Comparison of ENCODE assay signal across 18 cellular contexts in genomic region chr2:170571612-170572011, GRCh38.
DNase-seq lines count a peak whose midpoint lies in the region; ATAC-seq, FAIRE-seq and TF ChIP-seq lines count a peak whose summit lies in the region.
"Had no signal": no experiment of that assay in that cellular context is flagged by ENCODE, and none has a peak within 500 bp of the region (broad histone marks: within the 10 kb centered on the region; RNA-seq: fewer than 3 reads in every experiment).

No MANE protein-coding gene starts in this region.

- no peak for FAIRE-seq in K562 (lab: Jason Lieb, UNC)
- FAIRE-seq: G401.6, GM12891, GM19239 had no signal

- TF ChIP-seq CTCF in K562 (IDR thresholded peaks at IDR 0.05 in 2 of 3, conservative IDR thresholded peaks at IDR 0.05 in 1 of 3; ENCODE audit: insufficient read depth in 2 of 3, low read depth in 1 of 3, low read length in 3 of 3) (no peak), omental fat pad (IDR thresholded peaks at IDR 0.05) (no peak)

- DNase-seq in A172 (ENCODE audit: low spot score) (peak; percentile 22), HEK293T (ENCODE audit: extremely low spot score) (no peak), K562 (ENCODE audit: extremely low read depth in 1 of 4, low spot score in 3 of 4) (no peak), omental fat pad (ENCODE audit: low spot score) (no peak), ecto neural progenitor cell (ENCODE audit: low spot score) (no peak), COR-L47 (lab: John Stamatoyannopoulos, UW) (no peak)
- DNase-seq: 8988T; ACHN; Calu3; CD4-positive, CD25-positive, alpha-beta regulatory T cell; DMS 273 treated with DMSO at 0.1 percent for 48 hours; HCEC 1CT had no signal

- no peak overlapping the region for H3K27ac ChIP-seq in K562 (ENCODE audit: extremely low read depth, low read depth, low read length)
- H3K27ac ChIP-seq: BLaER1 treated with 17β-estradiol and CSF1 and Interleukin-3, amounts not matched to agents 10 nM and 100 nM; KMS-11 had no signal

- TF ChIP-seq RAD21 in K562 (CRISPR knock-in tag; conservative IDR thresholded peaks at IDR 0.05 in 1 of 2, IDR thresholded peaks at IDR 0.05 in 1 of 2), result 0 out of 4 replicates have a peak, but pooled peaks of 1 of the 2 experiments have one; percentile 0

- 0% methylated on average over 1 of the region's 1 CpG for WGBS in K562 (ENCODE audit: insufficient coverage, low coverage, missing lambda C conversion rate)

- no peaks in the 10 kb centered on the region for H3K9me1 ChIP-seq in K562 (ENCODE audit: control insufficient read depth, insufficient read depth, low read length)

- no peaks in the 10 kb centered on the region for H4K20me1 ChIP-seq in K562 (replicated peaks; ENCODE audit: control insufficient read depth, insufficient read depth, low read length)
- H4K20me1 ChIP-seq: BLaER1 treated with 17β-estradiol and CSF1 and Interleukin-3, amounts not matched to agents 10 nM and 100 nM had no signal

- POLR2A ChIA-PET in HEK293T (lab: Yijun Ruan, JAX) (no interaction called here), K562 (lab: Yijun Ruan, JAX) (interaction anchor here (0.6 kb wide), 1 partner anchor 18 kb away, joined by 3 read pairs; no protein-coding TSS in a partner anchor)

- CTCF ChIA-PET in HEK293T (lab: Yijun Ruan, JAX) (no interaction called here), K562 (lab: Yijun Ruan, JAX; ENCODE audit: low intra/inter-chr PET ratio) (no interaction called here)

- no peaks in the 10 kb centered on the region for H3K79me2 ChIP-seq in K562 (ENCODE audit: control insufficient read depth, insufficient read depth, low read length)

- H3K27me3 ChIP-seq in K562 (ENCODE audit: control insufficient read depth in 2 of 2, insufficient read depth in 2 of 2, low read length in 2 of 2), result no peaks in the 10 kb centered on the region; a peak in 2 of 5 replicates
- H3K27me3 ChIP-seq: BLaER1 treated with 17β-estradiol and CSF1 and Interleukin-3, amounts not matched to agents 10 nM and 100 nM had no signal

- TF ChIP-seq POLR2A in K562 (conservative IDR thresholded peaks at IDR 0.05), result no peak

- no peaks in the 10 kb centered on the region for H3K4me1 ChIP-seq in K562 (replicated peaks in 1 of 2; ENCODE audit: control insufficient read depth in 2 of 2, insufficient read depth in 2 of 2, low read length in 2 of 2)
- H3K4me1 ChIP-seq: BLaER1 treated with 17β-estradiol and CSF1 and Interleukin-3, amounts not matched to agents 10 nM and 100 nM had no signal

- no peaks in the 10 kb centered on the region for H3K36me3 ChIP-seq in K562 (ENCODE audit: control insufficient read depth, insufficient read depth, low read length)
- H3K36me3 ChIP-seq: BLaER1 treated with 17β-estradiol and CSF1 and Interleukin-3, amounts not matched to agents 10 nM and 100 nM had no signal

- TF ChIP-seq EP300 in K562 (IDR thresholded peaks at IDR 0.05; ENCODE audit: low read length), result no peak

- in situ Hi-C loops in K562 (cut with MboI), result no loop called here

- H3K9ac ChIP-seq in K562 (ENCODE audit: insufficient read depth in 1 of 2, low read depth in 2 of 2, low read length in 2 of 2), result no peak overlapping the region
- H3K9ac ChIP-seq: BLaER1 treated with 17β-estradiol and CSF1 and Interleukin-3, amounts not matched to agents 10 nM and 100 nM; KMS-11 had no signal

- BruUV-seq in K562 (replicated peaks; lab: Mats Ljungman, UMichigan), result no TSS peak

- ATAC-seq in K562, result no peak
- peak; percentile 71 for ATAC-seq in omental fat pad (ENCODE audit: low FRiP score)
- no peak for ATAC-seq in GM19463 (IDR thresholded peaks at IDR 0.05; ENCODE audit: unreplicated experiment)

- intact Hi-C loops in K562 (cut with micrococcal nuclease), result no loop called here

- H3K9me3 ChIP-seq in K562 (replicated peaks; ENCODE audit: control insufficient read depth, insufficient read depth, low read depth, low read length), result no peaks in the 10 kb centered on the region
- H3K9me3 ChIP-seq: BLaER1 treated with 17β-estradiol and CSF1 and Interleukin-3, amounts not matched to agents 10 nM and 100 nM had no signal

- H3K4me2 ChIP-seq in K562 (ENCODE audit: insufficient read depth, low read length), result no peak overlapping the region
- H3K4me2 ChIP-seq: BLaER1 treated with 17β-estradiol and CSF1 and Interleukin-3, amounts not matched to agents 10 nM and 100 nM; KMS-11 had no signal

- H2AFZ ChIP-seq in K562 (ENCODE audit: low read depth, low read length), result no peak overlapping the region

- H3K4me3 ChIP-seq in K562, result no peak overlapping the region
- H3K4me3 ChIP-seq: BLaER1 treated with 17β-estradiol and CSF1 and Interleukin-3, amounts not matched to agents 10 nM and 100 nM had no signal

TF ChIP-seq in HEK293T, 16 proteins besides CTCF, POLR2A, EP300 and RAD21:
- TF ChIP-seq ARNT (IDR thresholded peaks at IDR 0.05) (no peak), FOXK2 (IDR thresholded peaks at IDR 0.05) (no peak)
- TF ChIP-seq, protein P1, sequence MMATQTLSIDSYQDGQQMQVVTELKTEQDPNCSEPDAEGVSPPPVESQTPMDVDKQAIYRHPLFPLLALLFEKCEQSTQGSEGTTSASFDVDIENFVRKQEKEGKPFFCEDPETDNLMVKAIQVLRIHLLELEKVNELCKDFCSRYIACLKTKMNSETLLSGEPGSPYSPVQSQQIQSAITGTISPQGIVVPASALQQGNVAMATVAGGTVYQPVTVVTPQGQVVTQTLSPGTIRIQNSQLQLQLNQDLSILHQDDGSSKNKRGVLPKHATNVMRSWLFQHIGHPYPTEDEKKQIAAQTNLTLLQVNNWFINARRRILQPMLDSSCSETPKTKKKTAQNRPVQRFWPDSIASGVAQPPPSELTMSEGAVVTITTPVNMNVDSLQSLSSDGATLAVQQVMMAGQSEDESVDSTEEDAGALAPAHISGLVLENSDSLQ (IDR thresholded peaks at IDR 0.05), result 0 out of 2 replicates have a peak, but pooled peaks have one; percentile 3

TF ChIP-seq in K562, 482 proteins besides CTCF, POLR2A, EP300 and RAD21 (continues in another document):
- TF ChIP-seq MEIS2 (IDR thresholded peaks at IDR 0.05; ENCODE audit: partially characterized antibody), result peak; percentile 86
- no peak for TF ChIP-seq MAFF (IDR thresholded peaks at IDR 0.05; ENCODE audit: low read length)
- TF ChIP-seq, protein P2, sequence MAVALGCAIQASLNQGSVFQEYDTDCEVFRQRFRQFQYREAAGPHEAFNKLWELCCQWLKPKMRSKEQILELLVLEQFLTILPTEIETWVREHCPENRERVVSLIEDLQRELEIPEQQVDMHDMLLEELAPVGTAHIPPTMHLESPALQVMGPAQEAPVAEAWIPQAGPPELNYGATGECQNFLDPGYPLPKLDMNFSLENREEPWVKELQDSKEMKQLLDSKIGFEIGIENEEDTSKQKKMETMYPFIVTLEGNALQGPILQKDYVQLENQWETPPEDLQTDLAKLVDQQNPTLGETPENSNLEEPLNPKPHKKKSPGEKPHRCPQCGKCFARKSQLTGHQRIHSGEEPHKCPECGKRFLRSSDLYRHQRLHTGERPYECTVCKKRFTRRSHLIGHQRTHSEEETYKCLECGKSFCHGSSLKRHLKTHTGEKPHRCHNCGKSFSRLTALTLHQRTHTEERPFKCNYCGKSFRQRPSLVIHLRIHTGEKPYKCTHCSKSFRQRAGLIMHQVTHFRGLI (CRISPR knock-in tag; IDR thresholded peaks at IDR 0.05), result no peak
- no peak for TF ChIP-seq TEAD4 (IDR thresholded peaks at IDR 0.05; ENCODE audit: low read length)
- no peak for TF ChIP-seq TEAD4 (CRISPR knock-in tag; IDR thresholded peaks at IDR 0.05; ENCODE audit: borderline replicate concordance)
- peak; percentile 63; the same call in 1 of the 2 replicates for TF ChIP-seq ATF3 (IDR thresholded peaks at IDR 0.05)
- no peak for TF ChIP-seq ATF3 (CRISPR knock-in tag; conservative IDR thresholded peaks at IDR 0.05)
- no peak for TF ChIP-seq KAT7 (CRISPR knock-in tag; IDR thresholded peaks at IDR 0.05; ENCODE audit: borderline replicate concordance)
- TF ChIP-seq CBFA2T3 (IDR thresholded peaks at IDR 0.05), result 0 out of 2 replicates have a peak, but pooled peaks have one; percentile 26
- no peak for TF ChIP-seq OTX1 (CRISPR knock-in tag; IDR thresholded peaks at IDR 0.05)
- no peak for TF ChIP-seq THRB (CRISPR knock-in tag; conservative IDR thresholded peaks at IDR 0.05)
- no peak for TF ChIP-seq CEBPG (CRISPR knock-in tag; IDR thresholded peaks at IDR 0.05)
- 0 out of 4 replicates have a peak, but pooled peaks of 1 of the 2 experiments have one; percentile 55 for TF ChIP-seq CEBPG (tag; conservative IDR thresholded peaks at IDR 0.05 in 1 of 2, IDR thresholded peaks at IDR 0.05 in 1 of 2)
- TF ChIP-seq, protein P3, sequence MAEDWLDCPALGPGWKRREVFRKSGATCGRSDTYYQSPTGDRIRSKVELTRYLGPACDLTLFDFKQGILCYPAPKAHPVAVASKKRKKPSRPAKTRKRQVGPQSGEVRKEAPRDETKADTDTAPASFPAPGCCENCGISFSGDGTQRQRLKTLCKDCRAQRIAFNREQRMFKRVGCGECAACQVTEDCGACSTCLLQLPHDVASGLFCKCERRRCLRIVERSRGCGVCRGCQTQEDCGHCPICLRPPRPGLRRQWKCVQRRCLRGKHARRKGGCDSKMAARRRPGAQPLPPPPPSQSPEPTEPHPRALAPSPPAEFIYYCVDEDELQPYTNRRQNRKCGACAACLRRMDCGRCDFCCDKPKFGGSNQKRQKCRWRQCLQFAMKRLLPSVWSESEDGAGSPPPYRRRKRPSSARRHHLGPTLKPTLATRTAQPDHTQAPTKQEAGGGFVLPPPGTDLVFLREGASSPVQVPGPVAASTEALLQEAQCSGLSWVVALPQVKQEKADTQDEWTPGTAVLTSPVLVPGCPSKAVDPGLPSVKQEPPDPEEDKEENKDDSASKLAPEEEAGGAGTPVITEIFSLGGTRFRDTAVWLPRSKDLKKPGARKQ (CRISPR knock-in tag; IDR thresholded peaks at IDR 0.05), result no peak
- TF ChIP-seq SIN3B (IDR thresholded peaks at IDR 0.05; ENCODE audit: low read depth), result no peak
